ENCODE assay signal across 19 cellular contexts in genomic region chr20:35598899-35599775, GRCh38. TPM values are rescaled to one million over a fixed set of nuclear protein-coding genes. Genes with fewer than 3 reads are reported as not detected.
DNase-seq lines count a peak whose midpoint lies in the region; ATAC-seq and TF ChIP-seq lines count a peak whose summit lies in the region.
"Had no signal": no experiment of that assay in that cellular context is flagged by ENCODE, and none has a peak within 500 bp of the region (broad histone marks: within the 10 kb centered on the region; RNA-seq: fewer than 3 reads in every experiment).

No MANE protein-coding gene starts in this region.

- H3K18ac ChIP-seq in IMR-90 (ENCODE audit: low read depth, low read length) = no peak overlapping the region

- no peaks in the 10 kb centered on the region for H3K36me3 Mint-ChIP-seq in progenitor cell of endocrine pancreas (ENCODE audit: insufficient read depth)
- no peaks in the 10 kb centered on the region for H3K36me3 Mint-ChIP-seq in activated T-cell treated with anti-CD3 and anti-CD28 coated beads, Interleukin-2, amount 50 U/mL, for 4 hours (ENCODE audit: insufficient read depth)
- H3K36me3 Mint-ChIP-seq: CD4-positive, CD25-positive, alpha-beta regulatory T cell had no signal

- dilution Hi-C loops in IMR-90 (cut with HindIII; ENCODE audit: low sequenced_read_pairs, unreplicated experiment) = no loop called here

- H3K27me3 ChIP-seq in IMR-90 (ENCODE audit: control insufficient read depth, insufficient read depth, low read length) (peaks cover 55% of the 10 kb centered on the region), MG63 (peaks cover 15% of the 10 kb centered on the region)

- H3K9me3 Mint-ChIP-seq in progenitor cell of endocrine pancreas (ENCODE audit: low read depth) = no peaks in the 10 kb centered on the region
- no peaks in the 10 kb centered on the region for H3K9me3 Mint-ChIP-seq in activated T-cell treated with anti-CD3 and anti-CD28 coated beads, Interleukin-2, amount 50 U/mL, for 4 hours
- H3K9me3 Mint-ChIP-seq: CD4-positive, CD25-positive, alpha-beta regulatory T cell; GM23338; T-helper 1 cell treated with Interleukin-12 subunit alpha and Interleukin-12 subunit beta and Interleukin-4 antibody, amounts not matched to agents 30 μg/mL and 1 μg/mL, for 36 hours had no signal

- CTCF ChIA-PET in IMR-90 (lab: Yijun Ruan, JAX) = no interaction called here

- peaks cover 3% of the 10 kb centered on the region for H3K4me1 ChIP-seq in IMR-90 (ENCODE audit: control insufficient read depth, insufficient read depth, low read length)

- no peak overlapping the region for H2AK9ac ChIP-seq in IMR-90 (replicated peaks; ENCODE audit: low read depth, low read length, poor library complexity)

- H4K8ac ChIP-seq in IMR-90 (ENCODE audit: low read depth in 2 of 2, low read length in 2 of 2) = no peak overlapping the region

- H3K36me3 ChIP-seq in IMR-90 (ENCODE audit: control insufficient read depth, insufficient read depth, low read length) (no peaks in the 10 kb centered on the region), MG63 (no peaks in the 10 kb centered on the region)
- H3K36me3 ChIP-seq: gastrocnemius medialis had no signal

- H3K4ac ChIP-seq in IMR-90 (ENCODE audit: low read depth, low read length) = no peak overlapping the region

- H3K9me3 ChIP-seq in IMR-90 (ENCODE audit: control insufficient read depth, insufficient read depth, low read length) (no peaks in the 10 kb centered on the region), MG63 (no peaks in the 10 kb centered on the region)
- H3K9me3 ChIP-seq: gastrocnemius medialis had no signal

- no TSS peak for BruUV-seq in IMR-90 (replicated peaks; lab: Mats Ljungman, UMichigan)

- H3K4me3 Mint-ChIP-seq in progenitor cell of endocrine pancreas (ENCODE audit: low read depth) = no peak overlapping the region
- no peak overlapping the region for H3K4me3 Mint-ChIP-seq in activated T-cell treated with anti-CD3 and anti-CD28 coated beads, Interleukin-2, amount 50 U/mL, for 4 hours
- H3K4me3 Mint-ChIP-seq: GM23338; T-helper 1 cell treated with Interleukin-12 subunit alpha and Interleukin-12 subunit beta and Interleukin-4 antibody, amounts not matched to agents 30 μg/mL and 1 μg/mL, for 36 hours had no signal

- TF ChIP-seq CTCF in IMR-90 (conservative IDR thresholded peaks at IDR 0.05; ENCODE audit: low read depth, low read length) = no peak
- TF ChIP-seq CTCF in progenitor cell of endocrine pancreas (IDR thresholded peaks at IDR 0.05; ENCODE audit: unreplicated experiment) = no peak

- no peak overlapping the region for H3K56ac ChIP-seq in IMR-90 (ENCODE audit: extremely low read depth, insufficient read depth, low read length)

- H3K9ac ChIP-seq in IMR-90 (ENCODE audit: low read depth, low read length) = no peak overlapping the region

- H3K4me2 ChIP-seq in IMR-90 (ENCODE audit: low read depth, low read length) = no peak overlapping the region

- H4K5ac ChIP-seq in IMR-90 (ENCODE audit: low read depth, low read length) = no peak overlapping the region

- POLR2A ChIA-PET in IMR-90 (lab: Charles Lee; ENCODE audit: unreplicated experiment) = interaction anchor here (0.6 kb wide), 1 partner anchor 10 kb away, joined by 10 read pairs; no protein-coding TSS in a partner anchor

- H3K27ac ChIP-seq in IMR-90 (ENCODE audit: insufficient read depth, low read length) = no peak overlapping the region
- H3K27ac ChIP-seq: gastrocnemius medialis had no signal

- peaks cover 1% of the 10 kb centered on the region for H3K4me1 Mint-ChIP-seq in progenitor cell of endocrine pancreas (ENCODE audit: low read depth)
- peaks cover 7% of the 10 kb centered on the region for H3K4me1 Mint-ChIP-seq in activated T-cell treated with anti-CD3 and anti-CD28 coated beads, Interleukin-2, amount 50 U/mL, for 4 hours (ENCODE audit: low read depth)

- H3K79me1 ChIP-seq in IMR-90 (ENCODE audit: low read depth in 1 of 2, low read length in 2 of 2) = no peaks in the 10 kb centered on the region

- no peak overlapping the region for H4K91ac ChIP-seq in IMR-90 (ENCODE audit: insufficient read depth, low read depth, low read length)

- H2BK5ac ChIP-seq in IMR-90 (ENCODE audit: low read depth, low read length, poor library complexity, severe bottlenecking) = no peak overlapping the region

- H3K27me3 Mint-ChIP-seq in progenitor cell of endocrine pancreas = peaks cover 82% of the 10 kb centered on the region
- peaks cover 28% of the 10 kb centered on the region for H3K27me3 Mint-ChIP-seq in activated T-cell treated with anti-CD3 and anti-CD28 coated beads, Interleukin-2, amount 50 U/mL, for 4 hours (ENCODE audit: low read depth)

- no peak for ATAC-seq in IMR-90 (ENCODE audit: low read depth)
- ATAC-seq in activated T-cell treated with anti-CD3 and anti-CD28 coated beads, Interleukin-2, amount 50 U/mL, for 4 hours = no peak
- ATAC-seq: gastrocnemius medialis, GM23338 had no signal

- no peak overlapping the region for H2BK15ac ChIP-seq in IMR-90 (ENCODE audit: low read depth, low read length)

- no peak overlapping the region for H2BK20ac ChIP-seq in IMR-90 (ENCODE audit: low read depth, low read length)

- no peaks in the 10 kb centered on the region for H3K9me1 ChIP-seq in IMR-90 (ENCODE audit: insufficient read depth, low read length)

- H3K27ac Mint-ChIP-seq in progenitor cell of endocrine pancreas = no peak overlapping the region
- H3K27ac Mint-ChIP-seq: GM23338; T-helper 1 cell treated with Interleukin-12 subunit alpha and Interleukin-12 subunit beta and Interleukin-4 antibody, amounts not matched to agents 30 μg/mL and 1 μg/mL, for 36 hours had no signal

- TF ChIP-seq POLR2A in IMR-90 (IDR thresholded peaks at IDR 0.05; ENCODE audit: low read depth, low read length) = no peak

- no peak overlapping the region for H2BK120ac ChIP-seq in IMR-90 (ENCODE audit: low read depth, low read length)

- no peak for TF ChIP-seq RAD21 in IMR-90 (IDR thresholded peaks at IDR 0.05; ENCODE audit: low read length)

- in situ Hi-C loops in IMR-90 (cut with MboI; ENCODE audit: low sequenced_read_pairs) = no loop called here

- H3K14ac ChIP-seq in IMR-90 (replicated peaks; ENCODE audit: low read depth, low read length) = no peak overlapping the region

- H4K20me1 ChIP-seq in IMR-90 (ENCODE audit: insufficient read depth, low read length) = no peaks in the 10 kb centered on the region; the same call in 1 of the 2 replicates

- no peak overlapping the region for H2AK5ac ChIP-seq in IMR-90 (ENCODE audit: low read depth, low read length)

- H2AFZ ChIP-seq in IMR-90 (replicated peaks; ENCODE audit: low read length, poor library complexity) = peak overlapping the region; percentile 40

- intact Hi-C loops in IMR-90 (cut with micrococcal nuclease) = no loop called here

- WGBS in IMR-90 (ENCODE audit: extremely low coverage in 2 of 2, insufficient read length in 1 of 2), 2 experiments = 81% methylated on average over 13 of the region's 22 CpGs; no CpG with 5 or more reads in 1 of the 2 experiments

- H3K23ac ChIP-seq in IMR-90 (ENCODE audit: low read depth, low read length) = no peak overlapping the region

- peak; percentile 39 for DNase-seq in D341Med (ENCODE audit: low spot score)
- no peak for DNase-seq in IMR-90
- DNase-seq in SK-N-DZ (ENCODE audit: low spot score) = peak; percentile 78
- peak; percentile 77 for DNase-seq in mesenteric fat pad (ENCODE audit: low spot score)
- DNase-seq in progenitor cell of endocrine pancreas (ENCODE audit: low spot score, unreplicated experiment) = no peak
- DNase-seq in activated T-cell treated with anti-CD3 and anti-CD28 coated beads, Interleukin-2, amount 50 U/mL, for 4 hours = no peak
- no peak for DNase-seq in pons (ENCODE audit: low spot score)
- DNase-seq in MG63 = no peak
- DNase-seq: activated naive CD4-positive, alpha-beta T cell; CD4-positive, CD25-positive, alpha-beta regulatory T cell; central memory CD4-positive, alpha-beta T cell; erythroblast; gastrocnemius medialis; midbrain; NCI-H187 treated with DMSO at 0.1 percent for 48 hours; SHP77 treated with DMSO at 0.1 percent for 48 hours; substantia nigra had no signal

- H3K4me3 ChIP-seq in IMR-90 (ENCODE audit: insufficient read depth, low read depth, low read length) (no peak overlapping the region), MG63 (no peak overlapping the region)
- H3K4me3 ChIP-seq: gastrocnemius medialis had no signal

TF ChIP-seq in IMR-90, 13 proteins besides CTCF, POLR2A, EP300 and RAD21 (continues in another document):
- TF ChIP-seq CEBPB (IDR thresholded peaks at IDR 0.05; ENCODE audit: low read depth, low read length) (no peak), MAFK (IDR thresholded peaks at IDR 0.05; ENCODE audit: low read depth, low read length) (no peak), RCOR1 (IDR thresholded peaks at IDR 0.05; ENCODE audit: insufficient replicate concordance, low read length) (no peak), FOS (IDR thresholded peaks at IDR 0.05; ENCODE audit: low read depth, low read length) (no peak), BHLHE40 (IDR thresholded peaks at IDR 0.05; ENCODE audit: low read depth, low read length) (no peak), SMC3 (IDR thresholded peaks at IDR 0.05; ENCODE audit: low read depth, low read length) (no peak)

RNA-seq across cellular contexts. Expression of gene SPAG4, which starts 16.5 kb away (rescaled TPM):
- 1.8 and 1.9 TPM in 2 replicates for total RNA-seq in IMR-90 (2012; rRNA removed)
- polyA plus RNA-seq in IMR-90 (2012; rRNA removed) = 5.5 and 5.8 TPM in 2 replicates
- polyA plus RNA-seq in IMR-90 (2012; cell fraction: cytosol; rRNA removed) = 4.8 and 7.3 TPM in 2 replicates
- polyA plus RNA-seq in IMR-90 (2012; cell fraction: nucleus; rRNA removed; ENCODE audit: low replicate concordance) = 17.5 and 19.5 TPM in 2 replicates
- polyA plus RNA-seq in SK-N-DZ (2014; cell fraction: cytosol; rRNA removed) = 2.9 and 7.8 TPM in 2 replicates
- polyA plus RNA-seq in SK-N-DZ (2014; cell fraction: nucleus; rRNA removed) = 46.8 and 53.6 TPM in 2 replicates
- 2.2 TPM for total RNA-seq in mesenteric fat pad
- 1.1 and 2.5 TPM in 2 replicates for total RNA-seq in progenitor cell of endocrine pancreas
- total RNA-seq in activated T-cell treated with anti-CD3 and anti-CD28 coated beads, Interleukin-2, amount 50 U/mL, for 4 hours = 1 to 10 TPM; 1.6 to 2.5 (median 1.9) TPM
- 0.47 and 1.4 TPM in 2 replicates for total RNA-seq in MG63 (2014; rRNA removed; shearing (Covaris generic); ENCODE audit: low replicate concordance)

RNA-seq across cellular contexts. Expression of gene ERGIC3, which starts 57.3 kb away (rescaled TPM):
- 438 and 487 TPM in 2 replicates for total RNA-seq in IMR-90 (2012; rRNA removed)
- polyA plus RNA-seq in IMR-90 (2012; rRNA removed) = 434 and 437 TPM in 2 replicates
- 372 and 430 TPM in 2 replicates for polyA plus RNA-seq in IMR-90 (2012; cell fraction: cytosol; rRNA removed)
- polyA plus RNA-seq in IMR-90 (2012; cell fraction: nucleus; rRNA removed; ENCODE audit: low replicate concordance) = 321 and 334 TPM in 2 replicates
- 372 and 382 TPM in 2 replicates for polyA plus RNA-seq in SK-N-DZ (2014; cell fraction: cytosol; rRNA removed)
- polyA plus RNA-seq in SK-N-DZ (2014; cell fraction: nucleus; rRNA removed) = 407 and 481 TPM in 2 replicates
- 138 TPM for total RNA-seq in mesenteric fat pad
- total RNA-seq in progenitor cell of endocrine pancreas = 286 and 290 TPM in 2 replicates
- total RNA-seq in activated T-cell treated with anti-CD3 and anti-CD28 coated beads, Interleukin-2, amount 50 U/mL, for 4 hours = 100 to 1,000 TPM; 127 to 130 (median 128) TPM
- 392 and 530 TPM in 2 replicates for total RNA-seq in MG63 (2014; rRNA removed; shearing (Covaris generic); ENCODE audit: low replicate concordance)

Comparison
In these comparisons a context has a peak if more than half of its experiments do, and no peak if none do; other contexts are left out.
1. DNase-seq: peak in D341Med (single experiment), SK-N-DZ (single experiment) and mesenteric fat pad (single experiment); none in IMR-90 (single experiment), progenitor cell of endocrine pancreas (single experiment), activated T-cell treated with anti-CD3 and anti-CD28 coated beads, Interleukin-2, amount 50 U/mL, for 4 hours (single experiment), pons (single experiment) and MG63 (single experiment).